Comparison of ENCODE assay signal across 20 cellular contexts in the genomic region with DNA sequence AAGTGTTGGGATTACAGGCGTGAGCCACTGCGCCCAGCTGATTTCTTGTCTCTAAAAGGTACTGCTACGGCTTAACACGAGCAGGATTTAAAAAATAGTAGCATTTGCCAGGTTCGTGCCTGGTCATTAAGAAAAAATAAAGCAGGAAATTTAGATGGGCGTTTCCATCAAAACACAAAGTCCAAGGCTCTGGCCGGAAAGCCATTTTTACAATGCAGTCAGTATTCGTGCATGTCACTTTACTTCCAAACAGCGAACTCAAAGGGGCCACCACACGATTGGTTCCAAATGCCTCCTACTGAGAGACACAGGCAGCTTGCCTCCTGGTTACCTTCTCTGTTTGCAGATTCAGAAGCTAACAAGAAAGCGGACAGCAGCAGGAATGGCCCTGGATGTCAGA.
DNase-seq lines count a peak whose midpoint lies in the region; FAIRE-seq and TF ChIP-seq lines count a peak whose summit lies in the region.
"Had no signal": no experiment of that assay in that cellular context is flagged by ENCODE, and none has a peak within 500 bp of the region (broad histone marks: within the 10 kb centered on the region; RNA-seq: fewer than 3 reads in every experiment).

No MANE protein-coding gene starts in this region.

- H3K9ac ChIP-seq in astrocyte (ENCODE audit: low read length), result no peak overlapping the region

- peaks cover 31% of the 10 kb centered on the region for H3K36me3 Mint-ChIP-seq in astrocyte (ENCODE audit: low read depth, unreplicated experiment)
- H3K36me3 Mint-ChIP-seq in glutamatergic neuron (ENCODE audit: unreplicated experiment), result no peaks in the 10 kb centered on the region
- H3K36me3 Mint-ChIP-seq in neural crest cell (ENCODE audit: low read depth), result peaks cover 4% of the 10 kb centered on the region
- H3K36me3 Mint-ChIP-seq: activated CD8-positive, alpha-beta memory T cell treated with anti-CD3 and anti-CD28 coated beads, Interleukin-2, amount 10 ng/mL, durations not matched to agents 7 days and 5 days; activated naive CD4-positive, alpha-beta T cell treated with anti-CD3 and anti-CD28 coated beads, Interleukin-2, amount 10 ng/mL, durations not matched to agents 7 days and 5 days had no signal

- H3K27ac ChIP-seq in astrocyte (ENCODE audit: low read depth, low read length) (no peak overlapping the region), thyroid gland (peak overlapping the region in 2 of 3 donors; percentile 17 to 21)
- H3K27ac ChIP-seq: right lobe of liver had no signal

- H4K20me1 ChIP-seq in astrocyte (ENCODE audit: insufficient read depth, low read length), result peaks cover 72% of the 10 kb centered on the region

- intact Hi-C loops in thyroid gland (cut with DNase I), result no loop called here
- intact Hi-C loops in posterior cingulate gyrus (cut with DNase I), result no loop called here

- H3K9me3 Mint-ChIP-seq in astrocyte (ENCODE audit: unreplicated experiment) (no peaks in the 10 kb centered on the region), glutamatergic neuron (ENCODE audit: unreplicated experiment) (peaks cover 24% of the 10 kb centered on the region), neural crest cell (no peaks in the 10 kb centered on the region)
- H3K9me3 Mint-ChIP-seq: activated CD4-positive, alpha-beta T cell treated with anti-CD3 and anti-CD28 coated beads, Interleukin-2, amount 10 ng/mL, durations not matched to agents 7 days and 5 days; activated naive CD4-positive, alpha-beta T cell treated with anti-CD3 and anti-CD28 coated beads, Interleukin-2, amount 10 ng/mL, durations not matched to agents 7 days and 5 days; central memory CD8-positive, alpha-beta T cell had no signal

- H3K27me3 Mint-ChIP-seq in astrocyte (ENCODE audit: low read depth, unreplicated experiment) (no peaks in the 10 kb centered on the region), glutamatergic neuron (ENCODE audit: unreplicated experiment) (peaks cover 13% of the 10 kb centered on the region), neural crest cell (ENCODE audit: low read depth) (no peaks in the 10 kb centered on the region)

- no peak overlapping the region for H2AFZ ChIP-seq in astrocyte (ENCODE audit: low read depth, low read length)

- H3K4me1 Mint-ChIP-seq in astrocyte (ENCODE audit: low read depth, unreplicated experiment) (peaks cover 12% of the 10 kb centered on the region), glutamatergic neuron (ENCODE audit: low read depth, unreplicated experiment) (peaks cover 69% of the 10 kb centered on the region), neural crest cell (peaks cover 61% of the 10 kb centered on the region)
- H3K4me1 Mint-ChIP-seq: central memory CD8-positive, alpha-beta T cell had no signal

- TF ChIP-seq CTCF in astrocyte (IDR thresholded peaks at IDR 0.05; ENCODE audit: insufficient read depth, low read depth, low read length) (no peak), glutamatergic neuron (IDR thresholded peaks at IDR 0.05; ENCODE audit: partially characterized antibody, unreplicated experiment) (no peak), neural crest cell (conservative IDR thresholded peaks at IDR 0.05) (no peak), thyroid gland (IDR thresholded peaks at IDR 0.05) (no peak)

- no peak for TF ChIP-seq POLR2A in thyroid gland (IDR thresholded peaks at IDR 0.05)

- no peak overlapping the region for H3K4me3 ChIP-seq in astrocyte (ENCODE audit: insufficient read depth, low read depth, low read length)
- no peak overlapping the region for H3K4me3 ChIP-seq in thyroid gland (replicated peaks in 1 of 3)
- H3K4me3 ChIP-seq: right lobe of liver had no signal

- H3K79me2 ChIP-seq in astrocyte (ENCODE audit: insufficient read depth, low read length), result peaks cover 76% of the 10 kb centered on the region

- H3K4me2 ChIP-seq in astrocyte (ENCODE audit: low read length), result peak overlapping the region; percentile 73

- no peak overlapping the region for H3K4me3 Mint-ChIP-seq in astrocyte (ENCODE audit: unreplicated experiment)
- no peak overlapping the region for H3K4me3 Mint-ChIP-seq in glutamatergic neuron (ENCODE audit: unreplicated experiment)
- H3K4me3 Mint-ChIP-seq in neural crest cell, result peak overlapping the region; percentile 23
- H3K4me3 Mint-ChIP-seq: activated CD4-positive, alpha-beta T cell treated with anti-CD3 and anti-CD28 coated beads, Interleukin-2, amount 10 ng/mL, durations not matched to agents 7 days and 5 days; activated CD8-positive, alpha-beta memory T cell treated with anti-CD3 and anti-CD28 coated beads, Interleukin-2, amount 10 ng/mL, durations not matched to agents 7 days and 5 days; activated naive CD4-positive, alpha-beta T cell treated with anti-CD3 and anti-CD28 coated beads, Interleukin-2, amount 10 ng/mL, durations not matched to agents 7 days and 5 days; central memory CD8-positive, alpha-beta T cell had no signal

- 82 to 87% methylated on average over 11 of the region's 11 CpGs for WGBS in thyroid gland, 2 donors

- H3K27me3 ChIP-seq in astrocyte (ENCODE audit: insufficient read depth, low read length) (no peaks in the 10 kb centered on the region), thyroid gland (no peaks in the 10 kb centered on the region)
- H3K27me3 ChIP-seq: right lobe of liver had no signal

- no peak for FAIRE-seq in astrocyte (lab: Jason Lieb, UNC)
- FAIRE-seq: RCC 7860 had no signal

- DNase-seq in astrocyte (ENCODE audit: low read depth) (no peak), glutamatergic neuron (no peak), neural crest cell (ENCODE audit: low read depth, low spot score) (no peak), thyroid gland (no peak), SHP77 treated with DMSO at 0.1 percent for 48 hours (lab: John Stamatoyannopoulos, UW) (no peak), posterior cingulate gyrus (no peak)
- DNase-seq in effector CD4-positive, alpha-beta T cell, result no peak
- DNase-seq: activated CD4-positive, alpha-beta T cell treated with anti-CD3 and anti-CD28 coated beads, Interleukin-2, amount 10 ng/mL, durations not matched to agents 7 days and 5 days; activated CD8-positive, alpha-beta memory T cell treated with anti-CD3 and anti-CD28 coated beads, Interleukin-2, amount 10 ng/mL, durations not matched to agents 7 days and 5 days; activated naive CD4-positive, alpha-beta T cell treated with anti-CD3 and anti-CD28 coated beads, Interleukin-2, amount 10 ng/mL, durations not matched to agents 7 days and 5 days; DMS53; erythroblast; GDM1; KBM-7; NCI-H1436 treated with DMSO at 0.1 percent for 48 hours; NCI-H526; right lobe of liver; T-helper 2 cell had no signal

- H3K27ac Mint-ChIP-seq in astrocyte (ENCODE audit: unreplicated experiment) (no peak overlapping the region), glutamatergic neuron (ENCODE audit: unreplicated experiment) (peak overlapping the region; percentile 53), neural crest cell (ENCODE audit: unreplicated experiment) (peak overlapping the region; percentile 81)
- H3K27ac Mint-ChIP-seq: activated CD4-positive, alpha-beta T cell treated with anti-CD3 and anti-CD28 coated beads, Interleukin-2, amount 10 ng/mL, durations not matched to agents 7 days and 5 days; activated CD8-positive, alpha-beta memory T cell treated with anti-CD3 and anti-CD28 coated beads, Interleukin-2, amount 10 ng/mL, durations not matched to agents 7 days and 5 days; activated naive CD4-positive, alpha-beta T cell treated with anti-CD3 and anti-CD28 coated beads, Interleukin-2, amount 10 ng/mL, durations not matched to agents 7 days and 5 days had no signal

- H3K36me3 ChIP-seq in astrocyte (ENCODE audit: insufficient read depth, low read length) (no peaks in the 10 kb centered on the region), thyroid gland (no peaks in the 10 kb centered on the region)
- H3K36me3 ChIP-seq: right lobe of liver had no signal

- H3K4me1 ChIP-seq in astrocyte (ENCODE audit: insufficient read depth, low read length), result peaks cover 23% of the 10 kb centered on the region
- H3K4me1 ChIP-seq in thyroid gland, result no peaks in the 10 kb centered on the region
- H3K4me1 ChIP-seq: right lobe of liver had no signal

- H3K9me3 ChIP-seq in astrocyte (ENCODE audit: insufficient read depth, low read depth, low read length) (no peaks in the 10 kb centered on the region), thyroid gland (no peaks in the 10 kb centered on the region)
- H3K9me3 ChIP-seq: right lobe of liver had no signal
